ENCODE assay signal across 15 cellular contexts in genomic region chr17:49357516-49357915, GRCh38. TPM values are rescaled to one million over a fixed set of nuclear protein-coding genes. Genes with fewer than 3 reads are reported as not detected.
DNase-seq lines count a peak whose midpoint lies in the region; ATAC-seq and TF ChIP-seq lines count a peak whose summit lies in the region.
"Had no signal": no experiment of that assay in that cellular context is flagged by ENCODE, and none has a peak within 500 bp of the region (broad histone marks: within the 10 kb centered on the region; RNA-seq: fewer than 3 reads in every experiment).

No MANE protein-coding gene starts in this region.

- no peak overlapping the region for H3K4me2 ChIP-seq in neural cell (ENCODE audit: low read length)

- no peaks in the 10 kb centered on the region for H3K27me3 ChIP-seq in CD4-positive, alpha-beta memory T cell (ENCODE audit: insufficient read depth, low read length)
- H3K27me3 ChIP-seq in neural cell (ENCODE audit: insufficient read depth, low read depth, low read length) (no peaks in the 10 kb centered on the region), gastroesophageal sphincter (no peaks in the 10 kb centered on the region), body of pancreas (no peaks in the 10 kb centered on the region)
- H3K27me3 ChIP-seq: brain microvascular endothelial cell, esophagus squamous epithelium had no signal

- H3K36me3 ChIP-seq in CD4-positive, alpha-beta memory T cell (ENCODE audit: insufficient read depth, low read length), result no peaks in the 10 kb centered on the region
- H3K36me3 ChIP-seq in neural cell (ENCODE audit: insufficient read depth, low read length), result no peaks in the 10 kb centered on the region
- H3K36me3 ChIP-seq in gastroesophageal sphincter, result no peaks in the 10 kb centered on the region
- H3K36me3 ChIP-seq in body of pancreas (replicated peaks in 1 of 2; ENCODE audit: insufficient read depth in 1 of 2, low read depth in 2 of 2), result no peaks in the 10 kb centered on the region
- H3K36me3 ChIP-seq: brain microvascular endothelial cell, esophagus squamous epithelium, thoracic aorta had no signal

- H3K4me3 ChIP-seq in CD4-positive, alpha-beta memory T cell (ENCODE audit: low read length in 2 of 2), result peak overlapping the region in 1 of 2 donors; percentile 0
- H3K4me3 ChIP-seq in LNCaP clone FGC (ENCODE audit: low read depth, low read length) (peak overlapping the region; percentile 19), neural cell (ENCODE audit: low read length) (peak overlapping the region; percentile 70), gastroesophageal sphincter (no peak overlapping the region), body of pancreas (no peak overlapping the region)
- H3K4me3 ChIP-seq: esophagus squamous epithelium, thoracic aorta had no signal

- CTCF ChIA-PET in CD4-positive, alpha-beta memory T cell (lab: Charles Lee; ENCODE audit: partially characterized antibody), result interaction anchor here (1.7 to 8.4 kb wide), 6 partner anchors 11 to 41 kb away, joined by 4 to 59 read pairs (median 10); no protein-coding TSS in a partner anchor

- 48 to 54% methylated on average over 3 of the region's 3 CpGs for WGBS in gastroesophageal sphincter (ENCODE audit: low coverage in 1 of 2), 2 donors
- WGBS in body of pancreas, 2 donors, result 31 to 34% methylated on average over 3 of the region's 3 CpGs

- peaks cover 0 to 10% of the 10 kb centered on the region in 2 donors for H3K36me3 Mint-ChIP-seq in CD4-positive, alpha-beta memory T cell
- H3K36me3 Mint-ChIP-seq in central memory CD8-positive, alpha-beta T cell (ENCODE audit: insufficient read depth), result peaks cover 18% of the 10 kb centered on the region

- no peaks in the 10 kb centered on the region for H3F3A ChIP-seq in neural cell (ENCODE audit: insufficient read depth, low read length, poor library complexity, severe bottlenecking)

- H3K79me2 ChIP-seq in neural cell (replicated peaks; ENCODE audit: insufficient read depth, low read length), result peaks cover 75% of the 10 kb centered on the region

- peak overlapping the region; percentile 30 to 97 (median 91) for H3K27ac Mint-ChIP-seq in CD4-positive, alpha-beta memory T cell
- H3K27ac Mint-ChIP-seq in central memory CD8-positive, alpha-beta T cell (ENCODE audit: low read depth), result peak overlapping the region; percentile 68

- no peaks in the 10 kb centered on the region for H3K9me2 ChIP-seq in neural cell (ENCODE audit: insufficient read depth, low read length)

- TF ChIP-seq EP300 in neural cell (conservative IDR thresholded peaks at IDR 0.05; ENCODE audit: poor library complexity, severe bottlenecking) (no peak), gastroesophageal sphincter (IDR thresholded peaks at IDR 0.05) (no peak)

- POLR2A ChIA-PET in CD4-positive, alpha-beta memory T cell (lab: Charles Lee; ENCODE audit: partially characterized antibody), result interaction anchor here (1.1 to 8.1 kb wide), 4 partner anchors 14 to 41 kb away, joined by 3 to 197 read pairs (median 66); no protein-coding TSS in a partner anchor

- H4K20me1 ChIP-seq in neural cell (ENCODE audit: insufficient read depth), result no peaks in the 10 kb centered on the region

- H3K27ac ChIP-seq in CD4-positive, alpha-beta memory T cell (ENCODE audit: low read depth, low read length), result peak overlapping the region; percentile 66
- H3K27ac ChIP-seq in neural cell (ENCODE audit: low read length) (no peak overlapping the region), gastroesophageal sphincter (no peak overlapping the region), body of pancreas (no peak overlapping the region)
- H3K27ac ChIP-seq: brain microvascular endothelial cell, thoracic aorta had no signal

- H3K27me3 Mint-ChIP-seq in CD4-positive, alpha-beta memory T cell, result no peaks in the 10 kb centered on the region
- no peaks in the 10 kb centered on the region for H3K27me3 Mint-ChIP-seq in central memory CD8-positive, alpha-beta T cell

- peak overlapping the region in 5 of 8 donors; percentile 88 to 95 (median 91) for H3K4me3 Mint-ChIP-seq in CD4-positive, alpha-beta memory T cell
- H3K4me3 Mint-ChIP-seq in central memory CD8-positive, alpha-beta T cell, result peak overlapping the region; percentile 67

- H3K9me3 Mint-ChIP-seq in CD4-positive, alpha-beta memory T cell, result no peaks in the 10 kb centered on the region
- no peaks in the 10 kb centered on the region for H3K9me3 Mint-ChIP-seq in central memory CD8-positive, alpha-beta T cell

- peaks cover 43 to 74% (median 60%) of the 10 kb centered on the region in 4 donors for H3K4me1 Mint-ChIP-seq in CD4-positive, alpha-beta memory T cell
- peaks cover 52% of the 10 kb centered on the region for H3K4me1 Mint-ChIP-seq in central memory CD8-positive, alpha-beta T cell

- intact Hi-C loops in CD4-positive, alpha-beta memory T cell (cut with micrococcal nuclease), result no loop called here
- intact Hi-C loops in body of pancreas (cut with DNase I), result no loop called here

- peaks cover 75% of the 10 kb centered on the region for H3K4me1 ChIP-seq in CD4-positive, alpha-beta memory T cell (ENCODE audit: insufficient read depth, low read length)
- H3K4me1 ChIP-seq in gastroesophageal sphincter, result peaks cover 3 to 86% (median 18%) of the 10 kb centered on the region in 3 donors
- H3K4me1 ChIP-seq in body of pancreas, result peaks cover 42% of the 10 kb centered on the region

- H3K9me3 ChIP-seq in CD4-positive, alpha-beta memory T cell (ENCODE audit: control insufficient read depth in 1 of 2, low read length in 2 of 2), result no peaks in the 10 kb centered on the region
- no peaks in the 10 kb centered on the region for H3K9me3 ChIP-seq in neural cell (ENCODE audit: low read length)
- no peaks in the 10 kb centered on the region for H3K9me3 ChIP-seq in gastroesophageal sphincter
- H3K9me3 ChIP-seq in body of pancreas, result no peaks in the 10 kb centered on the region
- H3K9me3 ChIP-seq: esophagus squamous epithelium, thoracic aorta had no signal

- TF ChIP-seq POLR2A in gastroesophageal sphincter (IDR thresholded peaks at IDR 0.05) (no peak), body of pancreas (IDR thresholded peaks at IDR 0.05) (no peak)

- no peak overlapping the region for H2AFZ ChIP-seq in neural cell (ENCODE audit: low read depth, low read length)

- no peak overlapping the region for H3K9ac ChIP-seq in neural cell (ENCODE audit: low read length)

- no peak for TF ChIP-seq CTCF in LNCaP clone FGC (IDR thresholded peaks at IDR 0.05; ENCODE audit: control insufficient read depth, extremely low read depth, insufficient read depth)
- TF ChIP-seq CTCF in neural cell (IDR thresholded peaks at IDR 0.05; ENCODE audit: poor library complexity, severe bottlenecking), result no peak
- no peak for TF ChIP-seq CTCF in gastroesophageal sphincter (IDR thresholded peaks at IDR 0.05)
- TF ChIP-seq CTCF in body of pancreas (IDR thresholded peaks at IDR 0.05), result no peak

- DNase-seq in CD4-positive, alpha-beta memory T cell, result no peak
- DNase-seq in LNCaP clone FGC (ENCODE audit: low read depth) (no peak), body of pancreas (no peak), C1 segment of cervical spinal cord (lab: John Stamatoyannopoulos, UW) (no peak)
- DNase-seq in central memory CD8-positive, alpha-beta T cell (ENCODE audit: low spot score in 2 of 2), result no peak
- DNase-seq: activated naive CD4-positive, alpha-beta T cell treated with Interleukin-2 at 50 U/mL for 16 hours; brain microvascular endothelial cell; dermis blood vessel endothelial cell; esophagus squamous epithelium; mesendoderm; NCI-H2029; stimulated activated CD4-positive, alpha-beta T cell treated with anti-CD3 and anti-CD28 coated beads, Interleukin-1b, Interleukin-23, amount 100 ng/mL, for 48 hours had no signal

- TF ChIP-seq RAD21 in neural cell (conservative IDR thresholded peaks at IDR 0.05), result no peak

- no peak for ATAC-seq in central memory CD8-positive, alpha-beta T cell (replicated peaks; ENCODE audit: extremely low read depth, poor library complexity, severe bottlenecking)
- ATAC-seq in gastroesophageal sphincter (no peak), body of pancreas (no peak)

TF ChIP-seq in neural cell, 6 proteins besides CTCF, POLR2A, EP300 and RAD21 (continues in another document):
- no peak for TF ChIP-seq MXI1 (conservative IDR thresholded peaks at IDR 0.05; ENCODE audit: poor library complexity, severe bottlenecking)
- TF ChIP-seq, protein P1, sequence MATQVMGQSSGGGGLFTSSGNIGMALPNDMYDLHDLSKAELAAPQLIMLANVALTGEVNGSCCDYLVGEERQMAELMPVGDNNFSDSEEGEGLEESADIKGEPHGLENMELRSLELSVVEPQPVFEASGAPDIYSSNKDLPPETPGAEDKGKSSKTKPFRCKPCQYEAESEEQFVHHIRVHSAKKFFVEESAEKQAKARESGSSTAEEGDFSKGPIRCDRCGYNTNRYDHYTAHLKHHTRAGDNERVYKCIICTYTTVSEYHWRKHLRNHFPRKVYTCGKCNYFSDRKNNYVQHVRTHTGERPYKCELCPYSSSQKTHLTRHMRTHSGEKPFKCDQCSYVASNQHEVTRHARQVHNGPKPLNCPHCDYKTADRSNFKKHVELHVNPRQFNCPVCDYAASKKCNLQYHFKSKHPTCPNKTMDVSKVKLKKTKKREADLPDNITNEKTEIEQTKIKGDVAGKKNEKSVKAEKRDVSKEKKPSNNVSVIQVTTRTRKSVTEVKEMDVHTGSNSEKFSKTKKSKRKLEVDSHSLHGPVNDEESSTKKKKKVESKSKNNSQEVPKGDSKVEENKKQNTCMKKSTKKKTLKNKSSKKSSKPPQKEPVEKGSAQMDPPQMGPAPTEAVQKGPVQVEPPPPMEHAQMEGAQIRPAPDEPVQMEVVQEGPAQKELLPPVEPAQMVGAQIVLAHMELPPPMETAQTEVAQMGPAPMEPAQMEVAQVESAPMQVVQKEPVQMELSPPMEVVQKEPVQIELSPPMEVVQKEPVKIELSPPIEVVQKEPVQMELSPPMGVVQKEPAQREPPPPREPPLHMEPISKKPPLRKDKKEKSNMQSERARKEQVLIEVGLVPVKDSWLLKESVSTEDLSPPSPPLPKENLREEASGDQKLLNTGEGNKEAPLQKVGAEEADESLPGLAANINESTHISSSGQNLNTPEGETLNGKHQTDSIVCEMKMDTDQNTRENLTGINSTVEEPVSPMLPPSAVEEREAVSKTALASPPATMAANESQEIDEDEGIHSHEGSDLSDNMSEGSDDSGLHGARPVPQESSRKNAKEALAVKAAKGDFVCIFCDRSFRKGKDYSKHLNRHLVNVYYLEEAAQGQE (IDR thresholded peaks at IDR 0.05; ENCODE audit: borderline replicate concordance), result no peak
- no peak for TF ChIP-seq POLR2AphosphoS5 (IDR thresholded peaks at IDR 0.05)
- TF ChIP-seq SMC3 (conservative IDR thresholded peaks at IDR 0.05; ENCODE audit: poor library complexity), result no peak

RNA-seq across cellular contexts. Expression of gene ZNF652, which starts 4.5 kb away (rescaled TPM):
- 10 to 100 TPM; 64.2 to 68.6 TPM for total RNA-seq in CD4-positive, alpha-beta memory T cell
- polyA plus RNA-seq in CD4-positive, alpha-beta memory T cell, result 10 to 100 TPM; 13.1 to 28.4 TPM
- polyA plus RNA-seq in neural cell, result 16.8 and 26.7 TPM in 2 replicates
- 48.5 and 64.0 TPM in 2 replicates for polyA minus RNA-seq in neural cell
- 100 to 1,000 TPM in 2 of 4 donors, 10 to 100 TPM in 2; 56.0 to 124 (median 92.2) TPM for total RNA-seq in gastroesophageal sphincter
- total RNA-seq in body of pancreas, result 10 to 100 TPM; 26.4 to 36.1 TPM

RNA-seq across cellular contexts. Expression of gene PHB1, which starts 57.2 kb away (rescaled TPM):
- 10 to 100 TPM; 62.0 to 64.2 TPM for total RNA-seq in CD4-positive, alpha-beta memory T cell
- polyA plus RNA-seq in CD4-positive, alpha-beta memory T cell, result 100 to 1,000 TPM; 153 to 202 TPM
- 87.8 and 99.0 TPM in 2 replicates for polyA plus RNA-seq in neural cell
- polyA minus RNA-seq in neural cell, result 43.8 and 48.0 TPM in 2 replicates
- 100 to 1,000 TPM in 3 of 4 donors, 10 to 100 TPM in 1; 98.7 to 108 (median 102) TPM for total RNA-seq in gastroesophageal sphincter
- 10 to 100 TPM; 37.1 to 38.6 TPM for total RNA-seq in body of pancreas

Comparison
In these comparisons a context has a peak if more than half of its experiments do, and no peak if none do; other contexts are left out.
1. H3K4me3 ChIP-seq: peak in LNCaP clone FGC (single experiment) and neural cell (single experiment); none in gastroesophageal sphincter (0 of 2) and body of pancreas (0 of 2).